ENCODE assay signal across 1 cellular context in the genomic region with DNA sequence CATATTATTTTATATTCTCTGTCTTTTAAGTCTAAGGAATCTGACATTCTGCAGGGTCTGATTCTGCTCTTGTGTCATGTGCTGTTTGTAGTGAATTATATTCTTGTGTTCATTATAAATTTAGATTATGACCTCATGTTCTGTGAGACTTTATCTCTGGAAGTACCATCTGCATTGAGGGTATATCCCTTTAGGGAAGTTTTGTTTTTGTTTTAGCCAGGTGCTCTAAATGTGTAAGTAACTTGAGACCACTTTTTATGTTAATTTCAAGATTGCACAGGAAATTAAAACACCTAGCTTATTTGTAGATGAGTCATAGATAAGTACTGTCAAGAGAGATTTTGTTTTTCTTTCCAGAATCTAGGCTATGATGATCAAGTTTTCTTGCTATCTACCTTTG.
TF ChIP-seq lines count a peak whose summit lies in the region.

No MANE protein-coding gene starts in this region.

TF ChIP-seq in HEK293, 187 proteins besides CTCF, POLR2A, EP300 and RAD21 (continued from another document):
- no peak for TF ChIP-seq ZBTB49 (tag by site-specific recombination; IDR thresholded peaks at IDR 0.05; ENCODE audit: low read depth)
- no peak for TF ChIP-seq ZNF398 (tag by site-specific recombination; IDR thresholded peaks at IDR 0.05)
- peak; percentile 72; the same call in 1 of the 2 replicates for TF ChIP-seq KLF8 (tag by site-specific recombination; IDR thresholded peaks at IDR 0.05)
- TF ChIP-seq ZBTB1 (tag by site-specific recombination; IDR thresholded peaks at IDR 0.05) = no peak
- TF ChIP-seq, protein P1, sequence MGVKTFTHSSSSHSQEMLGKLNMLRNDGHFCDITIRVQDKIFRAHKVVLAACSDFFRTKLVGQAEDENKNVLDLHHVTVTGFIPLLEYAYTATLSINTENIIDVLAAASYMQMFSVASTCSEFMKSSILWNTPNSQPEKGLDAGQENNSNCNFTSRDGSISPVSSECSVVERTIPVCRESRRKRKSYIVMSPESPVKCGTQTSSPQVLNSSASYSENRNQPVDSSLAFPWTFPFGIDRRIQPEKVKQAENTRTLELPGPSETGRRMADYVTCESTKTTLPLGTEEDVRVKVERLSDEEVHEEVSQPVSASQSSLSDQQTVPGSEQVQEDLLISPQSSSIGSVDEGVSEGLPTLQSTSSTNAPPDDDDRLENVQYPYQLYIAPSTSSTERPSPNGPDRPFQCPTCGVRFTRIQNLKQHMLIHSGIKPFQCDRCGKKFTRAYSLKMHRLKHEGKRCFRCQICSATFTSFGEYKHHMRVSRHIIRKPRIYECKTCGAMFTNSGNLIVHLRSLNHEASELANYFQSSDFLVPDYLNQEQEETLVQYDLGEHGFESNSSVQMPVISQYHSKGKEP (tag by site-specific recombination; IDR thresholded peaks at IDR 0.05) = no peak
- TF ChIP-seq ZBTB48 (tag by site-specific recombination; IDR thresholded peaks at IDR 0.05) = no peak
- no peak for TF ChIP-seq MEIS1 (CRISPR knock-in tag; IDR thresholded peaks at IDR 0.05; ENCODE audit: borderline replicate concordance)
- no peak for TF ChIP-seq ZNF510 (tag by site-specific recombination; IDR thresholded peaks at IDR 0.05; ENCODE audit: insufficient replicate concordance)
- TF ChIP-seq, protein P2, sequence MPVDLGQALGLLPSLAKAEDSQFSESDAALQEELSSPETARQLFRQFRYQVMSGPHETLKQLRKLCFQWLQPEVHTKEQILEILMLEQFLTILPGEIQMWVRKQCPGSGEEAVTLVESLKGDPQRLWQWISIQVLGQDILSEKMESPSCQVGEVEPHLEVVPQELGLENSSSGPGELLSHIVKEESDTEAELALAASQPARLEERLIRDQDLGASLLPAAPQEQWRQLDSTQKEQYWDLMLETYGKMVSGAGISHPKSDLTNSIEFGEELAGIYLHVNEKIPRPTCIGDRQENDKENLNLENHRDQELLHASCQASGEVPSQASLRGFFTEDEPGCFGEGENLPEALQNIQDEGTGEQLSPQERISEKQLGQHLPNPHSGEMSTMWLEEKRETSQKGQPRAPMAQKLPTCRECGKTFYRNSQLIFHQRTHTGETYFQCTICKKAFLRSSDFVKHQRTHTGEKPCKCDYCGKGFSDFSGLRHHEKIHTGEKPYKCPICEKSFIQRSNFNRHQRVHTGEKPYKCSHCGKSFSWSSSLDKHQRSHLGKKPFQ (tag by site-specific recombination; IDR thresholded peaks at IDR 0.05) = no peak
- no peak for TF ChIP-seq ZNF530 (tag by site-specific recombination; IDR thresholded peaks at IDR 0.05; ENCODE audit: low read depth)
- no peak for TF ChIP-seq ZFP37 (tag by site-specific recombination; IDR thresholded peaks at IDR 0.05)
- peak; percentile 85 for TF ChIP-seq PRDM10 (tag by site-specific recombination; IDR thresholded peaks at IDR 0.05)
- TF ChIP-seq KLF7 (tag by site-specific recombination; IDR thresholded peaks at IDR 0.05; ENCODE audit: borderline replicate concordance) = no peak
- peak; percentile 60 for TF ChIP-seq ZNF366 (tag by site-specific recombination; conservative IDR thresholded peaks at IDR 0.05)
- TF ChIP-seq ZNF660 (tag by site-specific recombination; IDR thresholded peaks at IDR 0.05) = no peak
- TF ChIP-seq ZNF560 (tag by site-specific recombination; IDR thresholded peaks at IDR 0.05; ENCODE audit: borderline replicate concordance) = no peak
- TF ChIP-seq ZNF664 (tag by site-specific recombination; IDR thresholded peaks at IDR 0.05) = no peak
- no peak for TF ChIP-seq ZNF488 (tag by site-specific recombination; IDR thresholded peaks at IDR 0.05)
- TF ChIP-seq, protein P3, sequence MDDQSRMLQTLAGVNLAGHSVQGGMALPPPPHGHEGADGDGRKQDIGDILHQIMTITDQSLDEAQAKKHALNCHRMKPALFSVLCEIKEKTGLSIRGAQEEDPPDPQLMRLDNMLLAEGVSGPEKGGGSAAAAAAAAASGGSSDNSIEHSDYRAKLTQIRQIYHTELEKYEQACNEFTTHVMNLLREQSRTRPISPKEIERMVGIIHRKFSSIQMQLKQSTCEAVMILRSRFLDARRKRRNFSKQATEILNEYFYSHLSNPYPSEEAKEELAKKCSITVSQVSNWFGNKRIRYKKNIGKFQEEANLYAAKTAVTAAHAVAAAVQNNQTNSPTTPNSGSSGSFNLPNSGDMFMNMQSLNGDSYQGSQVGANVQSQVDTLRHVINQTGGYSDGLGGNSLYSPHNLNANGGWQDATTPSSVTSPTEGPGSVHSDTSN (CRISPR knock-in tag; IDR thresholded peaks at IDR 0.05) = no peak
- no peak for TF ChIP-seq ZNF24 (tag by site-specific recombination; IDR thresholded peaks at IDR 0.05)
- TF ChIP-seq ZNF423 (tag by site-specific recombination; IDR thresholded peaks at IDR 0.05) = no peak
